19 cellular contexts compared by ENCODE assay signal in genomic region chr9:12414514-12414913, GRCh38.
DNase-seq lines count a peak whose midpoint lies in the region; ATAC-seq and TF ChIP-seq lines count a peak whose summit lies in the region.
"Had no signal": no experiment of that assay in that cellular context is flagged by ENCODE, and none has a peak within 500 bp of the region (broad histone marks: within the 10 kb centered on the region; RNA-seq: fewer than 3 reads in every experiment).

No MANE protein-coding gene starts in this region.

- no peaks in the 10 kb centered on the region for H3F3A ChIP-seq in neural progenitor cell (ENCODE audit: low read depth)

- no peak for TF ChIP-seq EP300 in gastroesophageal sphincter (IDR thresholded peaks at IDR 0.05)

- H3K27ac ChIP-seq in neural progenitor cell, result no peak overlapping the region
- H3K27ac ChIP-seq in gastroesophageal sphincter, result no peak overlapping the region

- H3K36me3 Mint-ChIP-seq in neural progenitor cell, result no peaks in the 10 kb centered on the region

- no peak for TF ChIP-seq CTCF in neural progenitor cell (IDR thresholded peaks at IDR 0.05)
- no peak for TF ChIP-seq CTCF in gastroesophageal sphincter (IDR thresholded peaks at IDR 0.05)

- H3K4me3 Mint-ChIP-seq in neural progenitor cell, result no peak overlapping the region
- H3K4me3 Mint-ChIP-seq: CD4-positive, alpha-beta T cell had no signal

- H3K27me3 Mint-ChIP-seq in neural progenitor cell (ENCODE audit: insufficient read depth, low read depth), result no peaks in the 10 kb centered on the region
- H3K27me3 Mint-ChIP-seq: CD4-positive, alpha-beta T cell had no signal

- H3K79me2 ChIP-seq in neural progenitor cell (ENCODE audit: low read depth), result no peaks in the 10 kb centered on the region

- no peak for TF ChIP-seq POLR2A in gastroesophageal sphincter (IDR thresholded peaks at IDR 0.05)

- H3K4me3 ChIP-seq in neural progenitor cell, result no peak overlapping the region
- H3K4me3 ChIP-seq in gastroesophageal sphincter, result no peak overlapping the region
- H3K4me3 ChIP-seq: HAP-1 had no signal

- H3K9me3 ChIP-seq in neural progenitor cell (ENCODE audit: low read depth) (no peaks in the 10 kb centered on the region), gastroesophageal sphincter (no peaks in the 10 kb centered on the region)
- H3K9me3 ChIP-seq: BE2C, HAP-1 had no signal

- peaks cover 20% of the 10 kb centered on the region for H3K4me1 Mint-ChIP-seq in neural progenitor cell

- no peaks in the 10 kb centered on the region for H4K20me1 ChIP-seq in neural progenitor cell (ENCODE audit: low read depth)

- ATAC-seq in left colon (no peak), gastroesophageal sphincter (no peak)

- no peak overlapping the region for H3K4me2 ChIP-seq in neural progenitor cell

- peak overlapping the region; percentile 40 for H3K27ac Mint-ChIP-seq in neural progenitor cell
- H3K27ac Mint-ChIP-seq: CD4-positive, alpha-beta T cell had no signal

- H3K36me3 ChIP-seq in neural progenitor cell, result no peaks in the 10 kb centered on the region
- H3K36me3 ChIP-seq in gastroesophageal sphincter, result no peaks in the 10 kb centered on the region
- H3K36me3 ChIP-seq: BE2C, HAP-1 had no signal

- WGBS in gastroesophageal sphincter (ENCODE audit: low coverage in 1 of 2), 2 donors, result 3 to 25% methylated on average over 7 of the region's 7 CpGs

- DNase-seq in NCI-H748 (lab: John Stamatoyannopoulos, UW; ENCODE audit: unreplicated experiment) (peak; percentile 56), NCI-H748 treated with DMSO at 0.1 percent for 48 hours (lab: John Stamatoyannopoulos, UW) (no peak), kidney glomerular epithelial cell (lab: John Stamatoyannopoulos, UW) (peak; percentile 39), neural progenitor cell (ENCODE audit: low spot score) (no peak), NCI-H510A treated with DMSO at 0.1 percent for 48 hours (lab: John Stamatoyannopoulos, UW) (no peak), left colon (no peak), activated gamma-delta T cell (lab: John Stamatoyannopoulos, UW) (no peak)
- DNase-seq: 8988T; BE2C; CD4-positive, alpha-beta T cell; DMS79; IMR-90; Karpas-422; NCI-H1105 treated with DMSO at 0.1 percent for 48 hours; NCI-H1930; NCI-H2171; NCI-H446 had no signal

- no peaks in the 10 kb centered on the region for H3K9me3 Mint-ChIP-seq in neural progenitor cell

- H2AFZ ChIP-seq in neural progenitor cell (replicated peaks), result no peak overlapping the region

- no peaks in the 10 kb centered on the region for H3K4me1 ChIP-seq in neural progenitor cell
- peaks cover 0 to 6% (median 0%) of the 10 kb centered on the region in 3 donors for H3K4me1 ChIP-seq in gastroesophageal sphincter
- H3K4me1 ChIP-seq: BE2C, HAP-1 had no signal

- no peak overlapping the region for H3K9ac ChIP-seq in neural progenitor cell

- no peaks in the 10 kb centered on the region for H3K27me3 ChIP-seq in neural progenitor cell
- no peaks in the 10 kb centered on the region for H3K27me3 ChIP-seq in gastroesophageal sphincter
- H3K27me3 ChIP-seq: BE2C had no signal

- intact Hi-C loops in left colon (cut with DNase I, micrococcal nuclease), result no loop called here

Comparison
In these comparisons a context has a peak if more than half of its experiments do, and no peak if none do; other contexts are left out.
1. DNase-seq: peak in NCI-H748 (single experiment) and kidney glomerular epithelial cell (single experiment); none in NCI-H748 treated with DMSO at 0.1 percent for 48 hours (single experiment), neural progenitor cell (single experiment), NCI-H510A treated with DMSO at 0.1 percent for 48 hours (single experiment), left colon (0 of 2) and activated gamma-delta T cell (single experiment).